8 cellular contexts compared by ENCODE assay signal in genomic region chr7:125020801-125021200, GRCh38.
"Had no signal": no experiment of that assay in that cellular context is flagged by ENCODE, and none has a peak within 500 bp of the region (broad histone marks: within the 10 kb centered on the region; RNA-seq: fewer than 3 reads in every experiment).

No MANE protein-coding gene starts in this region.

- ATAC-seq: HepG2, K562 had no signal

- H3K4me3 Mint-ChIP-seq: IgD-negative memory B cell had no signal

- H3K27ac Mint-ChIP-seq: IgD-negative memory B cell had no signal

- H3K36me3 Mint-ChIP-seq: IgD-negative memory B cell had no signal

- H3K4me3 ChIP-seq: K562 had no signal

- FAIRE-seq: HepG2, HTR-8/SVneo, K562 had no signal

- H3K4me1 Mint-ChIP-seq: IgD-negative memory B cell had no signal

- H3K27ac ChIP-seq: HL-60 had no signal

- DNase-seq: IMR-90, KBM-7, KG1 had no signal

- H3K27me3 Mint-ChIP-seq: IgD-negative memory B cell had no signal
